Comparison of ENCODE assay signal across 8 cellular contexts in genomic region chr2:200963129-200963917, GRCh38. TPM values are rescaled to one million over a fixed set of nuclear protein-coding genes. Genes with fewer than 3 reads are reported as not detected.
A peak's percentile ranks its signal among the peaks of the same experiment; 100 is the strongest.
DNase-seq lines count a peak whose midpoint lies in the region; FAIRE-seq and TF ChIP-seq lines count a peak whose summit lies in the region.

Gene ORC2 (minus strand): TSS chr2:200963660. CDS start chr2:200958123, 5,537 bp downstream.

- H2AK5ac ChIP-seq in neuronal stem cell (ENCODE audit: low read depth, low read length): peak within 1 kb of the TSS; percentile 74

- in situ Hi-C loops in SK-MEL-5 (cut with HindIII; ENCODE audit: low pct_unique_long_range_greater_than_20kb, low sequenced_read_pairs): no loop called here

- H3K79me1 ChIP-seq in neuronal stem cell (ENCODE audit: low read depth, low read length): peaks cover 3% of the 10 kb centered on the region

- no peak within 1 kb of the TSS for H4K91ac ChIP-seq in neuronal stem cell (ENCODE audit: low read depth, low read length, poor library complexity)

- peak within 1 kb of the TSS; percentile 82 for H3K4me3 ChIP-seq in GM06990 (replicated peaks; ENCODE audit: low read depth, low read length)
- peak within 1 kb of the TSS; percentile 92 for H3K4me3 ChIP-seq in HFF-Myc (replicated peaks; ENCODE audit: low read depth, low read length)
- peak within 1 kb of the TSS; percentile 83 to 95 for H3K4me3 ChIP-seq in neuronal stem cell (ENCODE audit: low read length in 2 of 2)

- H3K27me3 ChIP-seq in GM06990 (replicated peaks; ENCODE audit: control insufficient read depth, insufficient read depth, low read length) (no peaks in the 10 kb centered on the region), neuronal stem cell (ENCODE audit: control insufficient read depth in 3 of 3, insufficient read depth in 3 of 3, low read depth in 1 of 3, low read length in 3 of 3) (no peaks in the 10 kb centered on the region)

- peak within 1 kb of the TSS; percentile 98 for H4K8ac ChIP-seq in neuronal stem cell (ENCODE audit: low read depth, low read length)

- no peak within 1 kb of the TSS for H2BK120ac ChIP-seq in neuronal stem cell (ENCODE audit: low read depth, low read length)

- peak within 1 kb of the TSS; percentile 32 for H2BK12ac ChIP-seq in neuronal stem cell (ENCODE audit: low read length)

- peak within 1 kb of the TSS; percentile 100 for H3K18ac ChIP-seq in neuronal stem cell (ENCODE audit: low read length)

- peak within 1 kb of the TSS; percentile 100 for H3K9ac ChIP-seq in neuronal stem cell (ENCODE audit: low read depth, low read length, poor library complexity)

- H3K4me2 ChIP-seq in neuronal stem cell (ENCODE audit: insufficient read depth, low read length, poor library complexity, severe bottlenecking): peak within 1 kb of the TSS; percentile 87

- FAIRE-seq in frontal cortex (lab: Jason Lieb, UNC): no peak

- peak within 1 kb of the TSS; percentile 99 for H2BK5ac ChIP-seq in neuronal stem cell (ENCODE audit: low read length)

- DNase-seq in GM06990 (ENCODE audit: extremely low read depth, insufficient read length) (peak; percentile 96), HFF-Myc (ENCODE audit: extremely low read depth, low read depth) (peak; percentile 80), MV-4-11 (lab: John Stamatoyannopoulos, UW) (peak; percentile 88), SK-MEL-5 (ENCODE audit: low read depth, low spot score) (peak; percentile 92), frontal cortex (ENCODE audit: low spot score in 2 of 2) (peak; percentile 86 to 96), neuronal stem cell (ENCODE audit: low spot score) (peak; percentile 94)
- DNase-seq in activated naive CD4-positive, alpha-beta T cell treated with Interleukin-2 at 50 U/mL for 16 hours: peak; percentile 92

- H3K4ac ChIP-seq in neuronal stem cell (ENCODE audit: low read length): peak within 1 kb of the TSS; percentile 96

- no CpG with 5 or more reads among the region's 61 CpGs for WGBS in neuronal stem cell (ENCODE audit: extremely low coverage in 2 of 2, insufficient read length in 2 of 2, insufficient replicate concordance in 1 of 2), 2 donors

- H3K14ac ChIP-seq in neuronal stem cell (ENCODE audit: low read length): peak within 1 kb of the TSS; percentile 97

- H2BK15ac ChIP-seq in neuronal stem cell (ENCODE audit: low read length): peak within 1 kb of the TSS; percentile 83

- peak within 1 kb of the TSS; percentile 91 for H3K27ac ChIP-seq in neuronal stem cell (replicated peaks; ENCODE audit: low read length)

- peak; percentile 69 for TF ChIP-seq CTCF in GM06990 (IDR thresholded peaks at IDR 0.05; ENCODE audit: insufficient read depth, low read length, poor library complexity, severe bottlenecking)
- TF ChIP-seq CTCF in HFF-Myc (IDR thresholded peaks at IDR 0.05; ENCODE audit: low read depth, low read length, missing control alignments): peak; percentile 34
- TF ChIP-seq CTCF in subcutaneous adipose tissue (IDR thresholded peaks at IDR 0.05; ENCODE audit: low read depth): no peak

- peaks cover 3 to 8% of the 10 kb centered on the region in 2 donors for H3K4me1 ChIP-seq in neuronal stem cell (ENCODE audit: control insufficient read depth in 2 of 2, insufficient read depth in 1 of 2, low read depth in 1 of 2, low read length in 2 of 2)

- H3K23ac ChIP-seq in neuronal stem cell (ENCODE audit: low read depth, low read length, poor library complexity): peak within 1 kb of the TSS; percentile 98

- H3K9me3 ChIP-seq in neuronal stem cell (replicated peaks in 1 of 2; ENCODE audit: control insufficient read depth in 2 of 2, insufficient read depth in 1 of 2, low read depth in 1 of 2, low read length in 2 of 2): no peaks in the 10 kb centered on the region

- H2AFZ ChIP-seq in neuronal stem cell (ENCODE audit: low read length): peak within 1 kb of the TSS; percentile 96

- H3K36me3 ChIP-seq in GM06990 (ENCODE audit: control insufficient read depth, insufficient read depth, low read length): no peaks in the 10 kb centered on the region; the same call in 1 of the 2 replicates
- peaks cover 0 to 32% of the 10 kb centered on the region in 2 donors for H3K36me3 ChIP-seq in neuronal stem cell (replicated peaks in 1 of 2; ENCODE audit: control insufficient read depth in 2 of 2, insufficient read depth in 2 of 2, low read length in 2 of 2)

RNA-seq across cellular contexts. Expression of gene ORC2, which starts in this region (rescaled TPM):
- total RNA-seq in SK-MEL-5 (2014; rRNA removed; shearing (Covaris generic)): 10.9 and 12.0 TPM in 2 replicates
- 6.4 and 9.3 TPM in 2 replicates for polyA plus RNA-seq in SK-MEL-5 (2015; cell fraction: cytosol; rRNA removed)
- 68.8 and 97.4 TPM in 2 replicates for polyA plus RNA-seq in SK-MEL-5 (2015; cell fraction: nucleus; rRNA removed)
- 21.6 TPM for total RNA-seq in frontal cortex
- 18.4 TPM for polyA plus RNA-seq in neuronal stem cell (2013, experiment 1 of 2)
- 19.3 TPM for polyA plus RNA-seq in neuronal stem cell (2013, experiment 2 of 2)
- total RNA-seq in subcutaneous adipose tissue: 10 to 100 TPM; 22.0 to 35.1 (median 24.7) TPM

Comparison
In these comparisons a context has a peak if more than half of its experiments do, and no peak if none do; other contexts are left out.
1. Peak in every context shown above with its lines: DNase-seq, H3K4me3 ChIP-seq and H3K27ac ChIP-seq.